ENCODE assay signal across 8 cellular contexts in the genomic region with DNA sequence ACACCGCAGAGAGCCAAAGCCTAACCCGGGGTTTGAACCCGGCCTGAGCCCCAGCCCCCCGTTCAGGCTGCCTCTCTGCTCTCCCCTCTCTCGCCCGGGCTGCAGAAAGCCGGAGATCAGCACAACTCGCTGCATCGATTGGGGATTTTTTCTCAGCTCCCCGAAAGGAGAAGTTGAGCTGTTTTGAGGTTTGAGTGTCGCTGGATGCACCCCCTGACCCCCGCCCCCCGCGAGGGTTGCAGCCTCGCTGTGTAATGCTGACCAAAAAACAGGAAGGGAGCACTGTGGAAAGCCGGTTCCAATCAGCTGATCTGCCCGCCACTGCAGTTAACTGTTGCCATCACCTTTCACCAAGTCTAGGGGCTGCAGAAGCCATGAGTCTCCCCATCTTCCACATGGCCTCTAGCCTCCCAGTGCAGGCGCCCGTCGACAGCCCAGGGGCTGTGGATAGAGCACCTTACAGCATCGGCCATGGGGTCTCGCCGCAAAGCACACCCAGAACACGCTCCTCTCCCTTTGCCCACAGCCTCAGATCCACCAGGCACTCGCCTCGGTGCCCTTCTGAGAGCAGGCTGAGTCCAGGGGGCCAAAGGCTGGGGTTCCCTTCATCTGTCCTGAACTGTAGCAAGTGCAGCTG. TPM values are rescaled to one million over a fixed set of nuclear protein-coding genes. Genes with fewer than 3 reads are reported as not detected.
DNase-seq lines count a peak whose midpoint lies in the region; ATAC-seq and TF ChIP-seq lines count a peak whose summit lies in the region.

No MANE protein-coding gene starts in this region.

- peak overlapping the region; percentile 8 to 87 for H3K27ac ChIP-seq in breast epithelium
- peak overlapping the region; percentile 9 for H3K27ac ChIP-seq in psoas muscle
- no peak overlapping the region for H3K27ac ChIP-seq in WERI-Rb-1

- H3K4me1 ChIP-seq in breast epithelium, result peaks cover 7 to 10% of the 10 kb centered on the region in 2 donors
- peaks cover 10% of the 10 kb centered on the region for H3K4me1 ChIP-seq in psoas muscle

- H3K9me3 ChIP-seq in breast epithelium, result no peaks in the 10 kb centered on the region
- H3K9me3 ChIP-seq in psoas muscle, result no peaks in the 10 kb centered on the region
- no peaks in the 10 kb centered on the region for H3K9me3 ChIP-seq in WERI-Rb-1 (ENCODE audit: severe bottlenecking)

- no peaks in the 10 kb centered on the region for H3K36me3 ChIP-seq in breast epithelium
- H3K36me3 ChIP-seq in psoas muscle (ENCODE audit: insufficient read depth in 1 of 2, low read depth in 1 of 2), result no peaks in the 10 kb centered on the region
- peaks cover 29% of the 10 kb centered on the region for H3K36me3 ChIP-seq in WERI-Rb-1

- TF ChIP-seq POLR2A in breast epithelium (IDR thresholded peaks at IDR 0.05), result no peak

- DNase-seq in breast epithelium (ENCODE audit: low spot score in 2 of 2) (no peak), psoas muscle (peak; percentile 58 to 76), WERI-Rb-1 (no peak), activated gamma-delta T cell treated with Interleukin-2 at 50 U/mL for 16 hours (no peak), COLO668 (lab: John Stamatoyannopoulos, UW; ENCODE audit: unreplicated experiment) (no peak)

- intact Hi-C loops in breast epithelium (cut with DNase I; ENCODE audit: low total_unique reads), result no loop called here
- intact Hi-C loops in psoas muscle (cut with DNase I), result no loop called here

- H3K27me3 ChIP-seq in breast epithelium (no peaks in the 10 kb centered on the region), psoas muscle (ENCODE audit: insufficient read depth in 3 of 3, low read length in 2 of 3) (no peaks in the 10 kb centered on the region), WERI-Rb-1 (ENCODE audit: insufficient read depth, low read depth, severe bottlenecking) (no peaks in the 10 kb centered on the region)

- H3K4me3 ChIP-seq in breast epithelium, result no peak overlapping the region
- H3K4me3 ChIP-seq in psoas muscle, result no peak overlapping the region
- no peak overlapping the region for H3K4me3 ChIP-seq in WERI-Rb-1 (ENCODE audit: low read depth, low read length)

- WGBS in psoas muscle, 3 donors, result 85 to 92% (median 89%) methylated on average over 26 of the region's 26 CpGs

- TF ChIP-seq CTCF in breast epithelium (IDR thresholded peaks at IDR 0.05) (no peak), psoas muscle (IDR thresholded peaks at IDR 0.05) (no peak), WERI-Rb-1 (IDR thresholded peaks at IDR 0.05; ENCODE audit: low read depth, low read length) (no peak)

- peak; percentile 49 for ATAC-seq in GM18517 (IDR thresholded peaks at IDR 0.05; ENCODE audit: unreplicated experiment)
- peak; percentile 37 for ATAC-seq in HG03378 (IDR thresholded peaks at IDR 0.05; ENCODE audit: unreplicated experiment)
- no peak for ATAC-seq in psoas muscle
- no peak for ATAC-seq in GM21515 (IDR thresholded peaks at IDR 0.05; ENCODE audit: unreplicated experiment)

RNA-seq across cellular contexts. Expression of a gene that starts 34.5 kb away (rescaled TPM):
- total RNA-seq in breast epithelium (10 to 100 TPM; 76.0 to 79.5 (median 77.4) TPM), psoas muscle (10 to 100 TPM; 13.8 to 16.4 (median 14.5) TPM)
- polyA plus RNA-seq in psoas muscle, result 10 to 100 TPM in 2 of 3 donors, 1 to 10 TPM in 1; 9.0 to 23.7 (median 18.9) TPM

RNA-seq across cellular contexts. Expression of a gene that starts 34.8 kb away (rescaled TPM):
- total RNA-seq in breast epithelium (1 to 10 TPM; 5.6 to 6.7 (median 5.8) TPM), psoas muscle (1 to 10 TPM; 1.8 to 5.9 (median 3.6) TPM)
- 1 to 10 TPM; 4.2 to 5.7 (median 5.0) TPM for polyA plus RNA-seq in psoas muscle

Comparison
In these comparisons a context has a peak if more than half of its experiments do, and no peak if none do; other contexts are left out.
1. ATAC-seq: peak in GM18517 (single experiment) and HG03378 (single experiment); none in psoas muscle (0 of 4) and GM21515 (single experiment).
2. DNase-seq: peak in psoas muscle (2 of 2); none in breast epithelium (0 of 2), WERI-Rb-1 (single experiment), activated gamma-delta T cell treated with Interleukin-2 at 50 U/mL for 16 hours (single experiment) and COLO668 (single experiment).
3. RNA of a gene that starts 34.5 kb away (total RNA-seq): 76.0 to 79.5 TPM in breast epithelium; 13.8 to 16.4 TPM in psoas muscle; every median in the first group is over 4 times any median in the second.